8 cellular contexts compared by ENCODE assay signal in the genomic region with DNA sequence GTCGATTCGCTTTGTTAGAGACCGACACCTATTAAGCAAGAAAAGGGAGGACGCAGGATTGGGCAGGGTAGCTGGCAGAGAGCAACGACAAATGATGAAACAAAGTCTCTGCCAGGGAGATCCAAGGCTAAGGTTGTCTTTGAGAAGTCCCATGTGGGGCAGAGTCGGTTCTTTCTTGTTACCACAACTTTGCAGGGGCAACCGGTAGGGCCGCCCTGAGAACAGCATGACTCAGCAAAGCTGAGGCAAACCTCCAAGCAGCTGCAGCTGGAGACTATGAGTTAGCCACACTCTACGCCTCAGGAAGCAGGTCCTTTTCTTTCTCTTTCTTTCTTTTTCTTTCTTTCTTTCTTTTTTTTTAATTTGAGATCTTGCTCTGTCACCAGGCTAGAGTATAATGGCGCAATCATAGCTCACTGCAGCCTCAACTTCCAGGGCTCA.
DNase-seq lines count a peak whose midpoint lies in the region; ATAC-seq, FAIRE-seq and TF ChIP-seq lines count a peak whose summit lies in the region.

No MANE protein-coding gene starts in this region.

- H3K4me3 ChIP-seq in bronchial epithelial cell (ENCODE audit: low read depth, low read length) (no peak overlapping the region), tibial artery (no peak overlapping the region)

- ATAC-seq in GM19438 (IDR thresholded peaks at IDR 0.05; ENCODE audit: low read depth, unreplicated experiment): peak; percentile 65
- ATAC-seq in HG03442 (IDR thresholded peaks at IDR 0.05; ENCODE audit: unreplicated experiment): peak; percentile 87
- peak; percentile 97 to 99 for ATAC-seq in natural killer cell treated with Interleukin-12 subunit alpha and Interleukin-12 subunit beta and Interleukin-15 and Interleukin-18, amount 100 ng/mL, for 72 hours

- H3K36me3 ChIP-seq in bronchial epithelial cell (ENCODE audit: control insufficient read depth, insufficient read depth, low read length) (no peaks in the 10 kb centered on the region), tibial artery (no peaks in the 10 kb centered on the region)

- no peaks in the 10 kb centered on the region for H3K9me3 ChIP-seq in tibial artery

- H3K4me1 ChIP-seq in tibial artery: peaks cover 0 to 22% (median 0%) of the 10 kb centered on the region in 4 donors

- peaks cover 26% of the 10 kb centered on the region for H3K4me1 Mint-ChIP-seq in CD14-positive monocyte
- peaks cover 27 to 35% of the 10 kb centered on the region in 2 donors for H3K4me1 Mint-ChIP-seq in natural killer cell treated with Interleukin-12 subunit alpha and Interleukin-12 subunit beta and Interleukin-15 and Interleukin-18, amount 100 ng/mL, for 72 hours (ENCODE audit: low read depth in 2 of 2)

- no peak for FAIRE-seq in bronchial epithelial cell (lab: Jason Lieb, UNC)

- H3K27ac Mint-ChIP-seq in CD14-positive monocyte: peak overlapping the region; percentile 71 to 91 (median 79)
- H3K27ac Mint-ChIP-seq in natural killer cell treated with Interleukin-12 subunit alpha and Interleukin-12 subunit beta and Interleukin-15 and Interleukin-18, amount 100 ng/mL, for 72 hours: peak overlapping the region; percentile 79 to 89

- TF ChIP-seq CTCF in CD14-positive monocyte (IDR thresholded peaks at IDR 0.05) (no peak), bronchial epithelial cell (IDR thresholded peaks at IDR 0.05; ENCODE audit: insufficient read depth, low read length, severe bottlenecking) (no peak), tibial artery (IDR thresholded peaks at IDR 0.05) (peak; percentile 7 to 13)

- intact Hi-C loops in CD14-positive monocyte (cut with micrococcal nuclease) (no loop called here), tibial artery (cut with DNase I; ENCODE audit: low total_unique reads) (no loop called here)

- peak overlapping the region in 1 of 2 donors; percentile 50 for H3K27ac ChIP-seq in tibial artery

- peaks cover 0 to 2% (median 0%) of the 10 kb centered on the region in 3 donors for H3K27me3 Mint-ChIP-seq in CD14-positive monocyte (ENCODE audit: low read depth in 3 of 3)
- H3K27me3 Mint-ChIP-seq in natural killer cell treated with Interleukin-12 subunit alpha and Interleukin-12 subunit beta and Interleukin-15 and Interleukin-18, amount 100 ng/mL, for 72 hours: no peaks in the 10 kb centered on the region

- no peaks in the 10 kb centered on the region for H3K36me3 Mint-ChIP-seq in CD14-positive monocyte
- H3K36me3 Mint-ChIP-seq in natural killer cell treated with Interleukin-12 subunit alpha and Interleukin-12 subunit beta and Interleukin-15 and Interleukin-18, amount 100 ng/mL, for 72 hours: peaks cover 4% of the 10 kb centered on the region

- no peaks in the 10 kb centered on the region for H3K9me3 Mint-ChIP-seq in CD14-positive monocyte
- no peaks in the 10 kb centered on the region for H3K9me3 Mint-ChIP-seq in natural killer cell treated with Interleukin-12 subunit alpha and Interleukin-12 subunit beta and Interleukin-15 and Interleukin-18, amount 100 ng/mL, for 72 hours

- no peaks in the 10 kb centered on the region for H3K27me3 ChIP-seq in bronchial epithelial cell (ENCODE audit: control insufficient read depth, insufficient read depth, low read length)
- no peaks in the 10 kb centered on the region for H3K27me3 ChIP-seq in tibial artery

- DNase-seq in CD14-positive monocyte (ENCODE audit: low spot score) (peak; percentile 64), SKM-1 treated with dmso at 0.1 percent for 144 hours (lab: John Stamatoyannopoulos, UW; ENCODE audit: unreplicated experiment) (peak; percentile 51), bronchial epithelial cell (ENCODE audit: low read depth) (peak; percentile 4), tibial artery (peak; percentile 76 to 88), COLO829 (ENCODE audit: low spot score) (no peak)
- DNase-seq in natural killer cell treated with Interleukin-12 subunit alpha and Interleukin-12 subunit beta and Interleukin-15 and Interleukin-18, amount 100 ng/mL, for 72 hours (ENCODE audit: low spot score): peak; percentile 75

- peak overlapping the region; percentile 68 to 84 for H3K4me3 Mint-ChIP-seq in CD14-positive monocyte
- H3K4me3 Mint-ChIP-seq in natural killer cell treated with Interleukin-12 subunit alpha and Interleukin-12 subunit beta and Interleukin-15 and Interleukin-18, amount 100 ng/mL, for 72 hours: peak overlapping the region; percentile 77

Comparison
In these comparisons a context has a peak if more than half of its experiments do, and no peak if none do; other contexts are left out.
1. CTCF ChIP-seq: peak in tibial artery (2 of 2); none in CD14-positive monocyte (single experiment) and bronchial epithelial cell (single experiment).
2. Peak in every context shown above with its lines, with median percentiles within 50 percentile points of each other: ATAC-seq.